1 cellular context compared by ENCODE assay signal in the genomic region with DNA sequence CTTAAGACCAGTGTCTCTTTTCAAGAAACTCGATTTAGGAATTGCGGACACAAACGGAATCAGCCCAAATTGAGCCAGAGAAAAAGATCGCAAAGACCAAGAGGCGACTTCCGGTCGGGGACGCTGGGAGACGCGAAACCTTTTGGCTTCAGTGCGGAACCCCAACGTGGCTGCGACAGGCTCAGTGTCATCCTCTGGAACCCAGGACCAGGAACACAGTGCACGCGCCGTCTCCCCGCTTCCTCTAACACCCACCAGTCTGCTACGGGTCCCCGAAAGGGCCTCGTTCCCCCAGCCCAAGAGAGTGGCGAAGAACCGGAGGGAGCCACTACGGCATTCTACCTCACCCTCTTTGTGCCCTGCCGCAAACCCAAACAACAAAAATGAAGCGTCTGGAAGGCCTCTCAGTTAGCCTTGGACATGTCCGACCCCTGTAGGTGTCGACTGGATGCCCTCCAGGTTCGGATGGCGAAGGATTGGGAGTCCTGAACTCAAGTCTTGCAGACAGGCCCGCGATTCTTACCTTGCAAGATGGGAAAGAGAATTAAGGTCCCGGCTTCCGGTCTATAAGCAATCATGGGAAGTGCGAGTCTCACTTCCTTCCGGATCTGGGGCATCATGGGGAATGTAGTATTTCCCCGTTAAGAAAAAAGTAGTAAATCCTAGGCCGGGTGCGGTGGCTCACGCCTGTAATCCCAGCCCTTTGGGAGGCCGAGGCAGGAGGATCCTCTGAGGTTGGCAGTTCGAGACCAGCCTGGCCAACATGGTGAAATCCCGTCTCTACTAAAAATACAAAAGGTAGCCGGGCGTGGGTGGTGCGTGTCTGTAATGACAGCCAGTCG.
TF ChIP-seq lines count a peak whose summit lies in the region.

RPL6 (minus strand) TSS at position 542 of the 842 bp plus-strand sequence. CDS start 949 bp downstream, outside the sequence.

TF ChIP-seq in K562, 482 proteins besides CTCF, POLR2A, EP300 and RAD21 (continued from another document and continues in another):
- TF ChIP-seq, protein P1, sequence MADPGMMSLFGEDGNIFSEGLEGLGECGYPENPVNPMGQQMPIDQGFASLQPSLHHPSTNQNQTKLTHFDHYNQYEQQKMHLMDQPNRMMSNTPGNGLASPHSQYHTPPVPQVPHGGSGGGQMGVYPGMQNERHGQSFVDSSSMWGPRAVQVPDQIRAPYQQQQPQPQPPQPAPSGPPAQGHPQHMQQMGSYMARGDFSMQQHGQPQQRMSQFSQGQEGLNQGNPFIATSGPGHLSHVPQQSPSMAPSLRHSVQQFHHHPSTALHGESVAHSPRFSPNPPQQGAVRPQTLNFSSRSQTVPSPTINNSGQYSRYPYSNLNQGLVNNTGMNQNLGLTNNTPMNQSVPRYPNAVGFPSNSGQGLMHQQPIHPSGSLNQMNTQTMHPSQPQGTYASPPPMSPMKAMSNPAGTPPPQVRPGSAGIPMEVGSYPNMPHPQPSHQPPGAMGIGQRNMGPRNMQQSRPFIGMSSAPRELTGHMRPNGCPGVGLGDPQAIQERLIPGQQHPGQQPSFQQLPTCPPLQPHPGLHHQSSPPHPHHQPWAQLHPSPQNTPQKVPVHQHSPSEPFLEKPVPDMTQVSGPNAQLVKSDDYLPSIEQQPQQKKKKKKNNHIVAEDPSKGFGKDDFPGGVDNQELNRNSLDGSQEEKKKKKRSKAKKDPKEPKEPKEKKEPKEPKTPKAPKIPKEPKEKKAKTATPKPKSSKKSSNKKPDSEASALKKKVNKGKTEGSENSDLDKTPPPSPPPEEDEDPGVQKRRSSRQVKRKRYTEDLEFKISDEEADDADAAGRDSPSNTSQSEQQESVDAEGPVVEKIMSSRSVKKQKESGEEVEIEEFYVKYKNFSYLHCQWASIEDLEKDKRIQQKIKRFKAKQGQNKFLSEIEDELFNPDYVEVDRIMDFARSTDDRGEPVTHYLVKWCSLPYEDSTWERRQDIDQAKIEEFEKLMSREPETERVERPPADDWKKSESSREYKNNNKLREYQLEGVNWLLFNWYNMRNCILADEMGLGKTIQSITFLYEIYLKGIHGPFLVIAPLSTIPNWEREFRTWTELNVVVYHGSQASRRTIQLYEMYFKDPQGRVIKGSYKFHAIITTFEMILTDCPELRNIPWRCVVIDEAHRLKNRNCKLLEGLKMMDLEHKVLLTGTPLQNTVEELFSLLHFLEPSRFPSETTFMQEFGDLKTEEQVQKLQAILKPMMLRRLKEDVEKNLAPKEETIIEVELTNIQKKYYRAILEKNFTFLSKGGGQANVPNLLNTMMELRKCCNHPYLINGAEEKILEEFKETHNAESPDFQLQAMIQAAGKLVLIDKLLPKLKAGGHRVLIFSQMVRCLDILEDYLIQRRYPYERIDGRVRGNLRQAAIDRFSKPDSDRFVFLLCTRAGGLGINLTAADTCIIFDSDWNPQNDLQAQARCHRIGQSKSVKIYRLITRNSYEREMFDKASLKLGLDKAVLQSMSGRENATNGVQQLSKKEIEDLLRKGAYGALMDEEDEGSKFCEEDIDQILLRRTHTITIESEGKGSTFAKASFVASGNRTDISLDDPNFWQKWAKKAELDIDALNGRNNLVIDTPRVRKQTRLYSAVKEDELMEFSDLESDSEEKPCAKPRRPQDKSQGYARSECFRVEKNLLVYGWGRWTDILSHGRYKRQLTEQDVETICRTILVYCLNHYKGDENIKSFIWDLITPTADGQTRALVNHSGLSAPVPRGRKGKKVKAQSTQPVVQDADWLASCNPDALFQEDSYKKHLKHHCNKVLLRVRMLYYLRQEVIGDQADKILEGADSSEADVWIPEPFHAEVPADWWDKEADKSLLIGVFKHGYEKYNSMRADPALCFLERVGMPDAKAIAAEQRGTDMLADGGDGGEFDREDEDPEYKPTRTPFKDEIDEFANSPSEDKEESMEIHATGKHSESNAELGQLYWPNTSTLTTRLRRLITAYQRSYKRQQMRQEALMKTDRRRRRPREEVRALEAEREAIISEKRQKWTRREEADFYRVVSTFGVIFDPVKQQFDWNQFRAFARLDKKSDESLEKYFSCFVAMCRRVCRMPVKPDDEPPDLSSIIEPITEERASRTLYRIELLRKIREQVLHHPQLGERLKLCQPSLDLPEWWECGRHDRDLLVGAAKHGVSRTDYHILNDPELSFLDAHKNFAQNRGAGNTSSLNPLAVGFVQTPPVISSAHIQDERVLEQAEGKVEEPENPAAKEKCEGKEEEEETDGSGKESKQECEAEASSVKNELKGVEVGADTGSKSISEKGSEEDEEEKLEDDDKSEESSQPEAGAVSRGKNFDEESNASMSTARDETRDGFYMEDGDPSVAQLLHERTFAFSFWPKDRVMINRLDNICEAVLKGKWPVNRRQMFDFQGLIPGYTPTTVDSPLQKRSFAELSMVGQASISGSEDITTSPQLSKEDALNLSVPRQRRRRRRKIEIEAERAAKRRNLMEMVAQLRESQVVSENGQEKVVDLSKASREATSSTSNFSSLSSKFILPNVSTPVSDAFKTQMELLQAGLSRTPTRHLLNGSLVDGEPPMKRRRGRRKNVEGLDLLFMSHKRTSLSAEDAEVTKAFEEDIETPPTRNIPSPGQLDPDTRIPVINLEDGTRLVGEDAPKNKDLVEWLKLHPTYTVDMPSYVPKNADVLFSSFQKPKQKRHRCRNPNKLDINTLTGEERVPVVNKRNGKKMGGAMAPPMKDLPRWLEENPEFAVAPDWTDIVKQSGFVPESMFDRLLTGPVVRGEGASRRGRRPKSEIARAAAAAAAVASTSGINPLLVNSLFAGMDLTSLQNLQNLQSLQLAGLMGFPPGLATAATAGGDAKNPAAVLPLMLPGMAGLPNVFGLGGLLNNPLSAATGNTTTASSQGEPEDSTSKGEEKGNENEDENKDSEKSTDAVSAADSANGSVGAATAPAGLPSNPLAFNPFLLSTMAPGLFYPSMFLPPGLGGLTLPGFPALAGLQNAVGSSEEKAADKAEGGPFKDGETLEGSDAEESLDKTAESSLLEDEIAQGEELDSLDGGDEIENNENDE (IDR thresholded peaks at IDR 0.05; ENCODE audit: low read depth, low read length) = no peak
- TF ChIP-seq NR4A1 (CRISPR knock-in tag; IDR thresholded peaks at IDR 0.05) (no peak), NR4A1 (tag; IDR thresholded peaks at IDR 0.05) (no peak), SOX6 (IDR thresholded peaks at IDR 0.05) (0 out of 2 replicates have a peak, but pooled peaks have one; percentile 40), GTF3C2 (IDR thresholded peaks at IDR 0.05; ENCODE audit: borderline replicate concordance, extremely low read depth, insufficient read length) (peak; percentile 69), SIN3B (IDR thresholded peaks at IDR 0.05; ENCODE audit: low read depth) (no peak), HDAC1 (IDR thresholded peaks at IDR 0.05) (peak in 1 of 2 experiments; percentile 72; a peak in 2 of 4 replicates), ZNF583 (CRISPR knock-in tag; IDR thresholded peaks at IDR 0.05) (no peak), THAP7 (CRISPR knock-in tag; IDR thresholded peaks at IDR 0.05) (peak; percentile 45; the same call in 1 of the 2 replicates), ZNF146 (CRISPR knock-in tag; IDR thresholded peaks at IDR 0.05; ENCODE audit: unreplicated experiment) (no peak), ARNT (IDR thresholded peaks at IDR 0.05) (peak; percentile 48 to 53; a peak in 2 of 4 replicates), BACH1 (tag; IDR thresholded peaks at IDR 0.05) (no peak), ZC3H8 (IDR thresholded peaks at IDR 0.05) (no peak), JUNB (CRISPR knock-in tag; conservative IDR thresholded peaks at IDR 0.05) (no peak), MAZ (CRISPR knock-in tag; conservative IDR thresholded peaks at IDR 0.05 in 1 of 2, IDR thresholded peaks at IDR 0.05 in 1 of 2) (peak in 1 of 2 experiments; percentile 49; a peak in 1 of 4 replicates), MIER1 (IDR thresholded peaks at IDR 0.05; ENCODE audit: low read depth) (peak; percentile 17; the same call in 1 of the 2 replicates), TEAD1 (CRISPR knock-in tag; IDR thresholded peaks at IDR 0.05) (peak in 1 of 2 experiments; percentile 40; a peak in 1 of 4 replicates), HNRNPLL (IDR thresholded peaks at IDR 0.05; ENCODE audit: low read depth, low read length, poor library complexity, severe bottlenecking) (peak; percentile 11), ZNF354B (CRISPR knock-in tag; IDR thresholded peaks at IDR 0.05) (no peak), NR1H2 (CRISPR knock-in tag; IDR thresholded peaks at IDR 0.05) (no peak), GATAD2B (IDR thresholded peaks at IDR 0.05; ENCODE audit: borderline replicate concordance) (0 out of 2 replicates have a peak, but pooled peaks have one; percentile 28), FOXP1 (CRISPR knock-in tag; IDR thresholded peaks at IDR 0.05) (no peak; the same call in 1 of the 2 replicates), ZNF436 (CRISPR knock-in tag; IDR thresholded peaks at IDR 0.05) (no peak)
- TF ChIP-seq, protein P2, sequence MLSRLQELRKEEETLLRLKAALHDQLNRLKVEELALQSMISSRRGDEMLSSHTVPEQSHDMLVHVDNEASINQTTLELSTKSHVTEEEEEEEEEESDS (CRISPR knock-in tag; IDR thresholded peaks at IDR 0.05) = no peak
- TF ChIP-seq, protein P3, sequence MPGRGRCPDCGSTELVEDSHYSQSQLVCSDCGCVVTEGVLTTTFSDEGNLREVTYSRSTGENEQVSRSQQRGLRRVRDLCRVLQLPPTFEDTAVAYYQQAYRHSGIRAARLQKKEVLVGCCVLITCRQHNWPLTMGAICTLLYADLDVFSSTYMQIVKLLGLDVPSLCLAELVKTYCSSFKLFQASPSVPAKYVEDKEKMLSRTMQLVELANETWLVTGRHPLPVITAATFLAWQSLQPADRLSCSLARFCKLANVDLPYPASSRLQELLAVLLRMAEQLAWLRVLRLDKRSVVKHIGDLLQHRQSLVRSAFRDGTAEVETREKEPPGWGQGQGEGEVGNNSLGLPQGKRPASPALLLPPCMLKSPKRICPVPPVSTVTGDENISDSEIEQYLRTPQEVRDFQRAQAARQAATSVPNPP (IDR thresholded peaks at IDR 0.05; ENCODE audit: borderline replicate concordance, insufficient read depth, insufficient read length) = no peak
- TF ChIP-seq, protein P4, sequence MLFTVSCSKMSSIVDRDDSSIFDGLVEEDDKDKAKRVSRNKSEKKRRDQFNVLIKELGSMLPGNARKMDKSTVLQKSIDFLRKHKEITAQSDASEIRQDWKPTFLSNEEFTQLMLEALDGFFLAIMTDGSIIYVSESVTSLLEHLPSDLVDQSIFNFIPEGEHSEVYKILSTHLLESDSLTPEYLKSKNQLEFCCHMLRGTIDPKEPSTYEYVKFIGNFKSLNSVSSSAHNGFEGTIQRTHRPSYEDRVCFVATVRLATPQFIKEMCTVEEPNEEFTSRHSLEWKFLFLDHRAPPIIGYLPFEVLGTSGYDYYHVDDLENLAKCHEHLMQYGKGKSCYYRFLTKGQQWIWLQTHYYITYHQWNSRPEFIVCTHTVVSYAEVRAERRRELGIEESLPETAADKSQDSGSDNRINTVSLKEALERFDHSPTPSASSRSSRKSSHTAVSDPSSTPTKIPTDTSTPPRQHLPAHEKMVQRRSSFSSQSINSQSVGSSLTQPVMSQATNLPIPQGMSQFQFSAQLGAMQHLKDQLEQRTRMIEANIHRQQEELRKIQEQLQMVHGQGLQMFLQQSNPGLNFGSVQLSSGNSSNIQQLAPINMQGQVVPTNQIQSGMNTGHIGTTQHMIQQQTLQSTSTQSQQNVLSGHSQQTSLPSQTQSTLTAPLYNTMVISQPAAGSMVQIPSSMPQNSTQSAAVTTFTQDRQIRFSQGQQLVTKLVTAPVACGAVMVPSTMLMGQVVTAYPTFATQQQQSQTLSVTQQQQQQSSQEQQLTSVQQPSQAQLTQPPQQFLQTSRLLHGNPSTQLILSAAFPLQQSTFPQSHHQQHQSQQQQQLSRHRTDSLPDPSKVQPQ (CRISPR knock-in tag; IDR thresholded peaks at IDR 0.05; ENCODE audit: borderline replicate concordance) = no peak
- TF ChIP-seq, protein P5, sequence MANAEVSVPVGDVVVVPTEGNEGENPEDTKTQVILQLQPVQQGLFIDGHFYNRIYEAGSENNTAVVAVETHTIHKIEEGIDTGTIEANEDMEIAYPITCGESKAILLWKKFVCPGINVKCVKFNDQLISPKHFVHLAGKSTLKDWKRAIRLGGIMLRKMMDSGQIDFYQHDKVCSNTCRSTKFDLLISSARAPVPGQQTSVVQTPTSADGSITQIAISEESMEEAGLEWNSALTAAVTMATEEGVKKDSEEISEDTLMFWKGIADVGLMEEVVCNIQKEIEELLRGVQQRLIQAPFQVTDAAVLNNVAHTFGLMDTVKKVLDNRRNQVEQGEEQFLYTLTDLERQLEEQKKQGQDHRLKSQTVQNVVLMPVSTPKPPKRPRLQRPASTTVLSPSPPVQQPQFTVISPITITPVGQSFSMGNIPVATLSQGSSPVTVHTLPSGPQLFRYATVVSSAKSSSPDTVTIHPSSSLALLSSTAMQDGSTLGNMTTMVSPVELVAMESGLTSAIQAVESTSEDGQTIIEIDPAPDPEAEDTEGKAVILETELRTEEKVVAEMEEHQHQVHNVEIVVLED (CRISPR knock-in tag; IDR thresholded peaks at IDR 0.05) = no peak
